1 cellular context compared by ENCODE assay signal in genomic region chr12:56271031-56271430, GRCh38.
TF ChIP-seq lines count a peak whose summit lies in the region.

No MANE protein-coding gene starts in this region.

TF ChIP-seq in HCT116, 20 proteins besides CTCF, POLR2A, EP300 and RAD21:
- TF ChIP-seq REST (IDR thresholded peaks at IDR 0.05; ENCODE audit: low read depth) = no peak
- no peak for TF ChIP-seq YY1 (IDR thresholded peaks at IDR 0.05; ENCODE audit: extremely low read depth, insufficient replicate concordance, low read depth, low read length)
- TF ChIP-seq CEBPB (IDR thresholded peaks at IDR 0.05; ENCODE audit: low read depth) = no peak
- TF ChIP-seq ELF1 (IDR thresholded peaks at IDR 0.05; ENCODE audit: borderline replicate concordance, low read depth) = no peak
- no peak for TF ChIP-seq POLR2AphosphoS5 (IDR thresholded peaks at IDR 0.05; ENCODE audit: low read depth, low read length)
- TF ChIP-seq TCF7L2 (IDR thresholded peaks at IDR 0.05; ENCODE audit: borderline replicate concordance, extremely low read depth, insufficient read depth, insufficient read length) = no peak
- no peak for TF ChIP-seq ZBTB33 (IDR thresholded peaks at IDR 0.05; ENCODE audit: extremely low read depth, insufficient replicate concordance, low read length)
- TF ChIP-seq ZNF274 (IDR thresholded peaks at IDR 0.05; ENCODE audit: low read depth, low read length) = no peak
- no peak for TF ChIP-seq ATF3 (IDR thresholded peaks at IDR 0.05)
- TF ChIP-seq SP1 (IDR thresholded peaks at IDR 0.05; ENCODE audit: low read depth) = no peak
- no peak for TF ChIP-seq SRF (IDR thresholded peaks at IDR 0.05; ENCODE audit: low read depth)
- no peak for TF ChIP-seq FOSL1 (IDR thresholded peaks at IDR 0.05; ENCODE audit: low read depth)
- no peak for TF ChIP-seq CBX3 (IDR thresholded peaks at IDR 0.05; ENCODE audit: low read depth)
- TF ChIP-seq EZH2 (IDR thresholded peaks at IDR 0.05) = no peak
- no peak for TF ChIP-seq EZH2phosphoT487 (IDR thresholded peaks at IDR 0.05; ENCODE audit: borderline replicate concordance)
- no peak for TF ChIP-seq ZFX (IDR thresholded peaks at IDR 0.05)
- TF ChIP-seq MAX (IDR thresholded peaks at IDR 0.05) = no peak
- TF ChIP-seq JUND (IDR thresholded peaks at IDR 0.05) = no peak
TF ChIP-seq in HCT116: peak in this region for 0.
